ENCODE assay signal across 21 cellular contexts in genomic region chr11:84414936-84415335, GRCh38.
DNase-seq lines count a peak whose midpoint lies in the region; ATAC-seq, FAIRE-seq and TF ChIP-seq lines count a peak whose summit lies in the region.
"Had no signal": no experiment of that assay in that cellular context is flagged by ENCODE, and none has a peak within 500 bp of the region (broad histone marks: within the 10 kb centered on the region; RNA-seq: fewer than 3 reads in every experiment).

No MANE protein-coding gene starts in this region.

- POLR2A ChIA-PET in H1 (lab: Charles Lee; ENCODE audit: partially characterized antibody): no interaction called here

- no peaks in the 10 kb centered on the region for H3K23me2 ChIP-seq in H1 (ENCODE audit: low read depth, low read length)

- no peak overlapping the region for H3K27ac Mint-ChIP-seq in T-helper 17 cell
- H3K27ac Mint-ChIP-seq: CD4-positive, alpha-beta memory T cell had no signal

- no peak overlapping the region for H3K56ac ChIP-seq in H1 (replicated peaks; ENCODE audit: insufficient read length, low read depth, low read length)

- H3K9me3 ChIP-seq in H1 (ENCODE audit: insufficient read depth in 2 of 2, low read depth in 1 of 2, low read length in 1 of 2) (no peaks in the 10 kb centered on the region), T-helper 17 cell (ENCODE audit: control insufficient read depth, low read length, poor library complexity, severe bottlenecking) (no peaks in the 10 kb centered on the region)

- no peak overlapping the region for H2BK15ac ChIP-seq in H1 (ENCODE audit: low read length)

- no peak overlapping the region for H2BK12ac ChIP-seq in H1 (ENCODE audit: low read depth, low read length)

- TF ChIP-seq RAD21 in H1 (IDR thresholded peaks at IDR 0.05 in 1 of 2, conservative IDR thresholded peaks at IDR 0.05 in 1 of 2; ENCODE audit: low read depth in 2 of 2, low read length in 2 of 2): no peak

- H3K27me3 ChIP-seq in H1 (replicated peaks in 1 of 4; ENCODE audit: control insufficient read depth in 3 of 4, extremely low read depth in 1 of 4, insufficient read depth in 3 of 4, low read length in 3 of 4): peaks cover 0 to 1% (median 0%) of the 10 kb centered on the region in 4 experiments; a peak in 1 of 7 replicates

- H4K20me1 ChIP-seq in H1 (replicated peaks in 1 of 2; ENCODE audit: control insufficient read depth in 1 of 2, insufficient read depth in 2 of 2, low read length in 2 of 2): no peaks in the 10 kb centered on the region

- no peak for TF ChIP-seq CTCF in H1 (IDR thresholded peaks at IDR 0.05; ENCODE audit: control extremely low read depth in 1 of 3, insufficient read depth in 1 of 3, low read depth in 1 of 3, low read length in 3 of 3)

- H3K36me3 ChIP-seq in H1 (ENCODE audit: control insufficient read depth in 2 of 4, insufficient read depth in 4 of 4, low read length in 3 of 4): no peaks in the 10 kb centered on the region

- H3K36me3 Mint-ChIP-seq in T-helper 17 cell (ENCODE audit: low read depth): no peaks in the 10 kb centered on the region
- H3K36me3 Mint-ChIP-seq: CD4-positive, alpha-beta memory T cell had no signal

- no peak overlapping the region for H2AK5ac ChIP-seq in H1 (ENCODE audit: low read depth, low read length)

- no peak overlapping the region for H4K8ac ChIP-seq in H1 (ENCODE audit: extremely low read depth, insufficient read depth, low read length)

- 82% methylated on average over 1 of the region's 1 CpG; no CpG with 5 or more reads in 1 of the 2 experiments for WGBS in H1 (ENCODE audit: extremely low coverage in 1 of 2, insufficient coverage in 1 of 2, insufficient read length in 1 of 2, insufficient replicate concordance in 2 of 2, low coverage in 1 of 2, low lambda C conversion rate in 2 of 2, missing lambda C conversion rate in 1 of 2), 2 experiments

- TF ChIP-seq EP300 in H1 (IDR thresholded peaks at IDR 0.05; ENCODE audit: borderline replicate concordance in 1 of 2, low read depth in 2 of 2, low read length in 2 of 2): no peak

- DNase-seq in NOMO-1 treated with DMSO at 0.1 percent for 48 hours (lab: John Stamatoyannopoulos, UW; ENCODE audit: unreplicated experiment): peak; percentile 6
- DNase-seq in NOMO-1 (lab: John Stamatoyannopoulos, UW; ENCODE audit: unreplicated experiment in 2 of 2): no peak
- DNase-seq in NCI-H526 treated with DMSO at 0.1 percent for 48 hours (lab: John Stamatoyannopoulos, UW): peak; percentile 92
- DNase-seq in H1 (ENCODE audit: low read depth in 1 of 2, low spot score in 2 of 2): no peak
- DNase-seq in T-helper 17 cell: no peak
- DNase-seq in DMS153 treated with DMSO at 0.1 percent for 48 hours (lab: John Stamatoyannopoulos, UW; ENCODE audit: unreplicated experiment): no peak
- no peak for DNase-seq in NCI-H510A (lab: John Stamatoyannopoulos, UW)
- DNase-seq: ACHN; C1 segment of cervical spinal cord; Calu3; CD4-positive, alpha-beta memory T cell; COR-L47; DND-41; GOT3; H7; HCEC 1CT had no signal

- FAIRE-seq in H1 (lab: Jason Lieb, UNC): no peak
- FAIRE-seq: A204.1, G401.6, GM12892 had no signal

- no peak overlapping the region for H2AFZ ChIP-seq in H1 (ENCODE audit: low read length)

- H3K4ac ChIP-seq in H1 (replicated peaks; ENCODE audit: insufficient read length, low read depth, low read length): no peak overlapping the region

- H3K4me1 Mint-ChIP-seq in T-helper 17 cell: no peaks in the 10 kb centered on the region
- H3K4me1 Mint-ChIP-seq: CD4-positive, alpha-beta memory T cell had no signal

- no peaks in the 10 kb centered on the region for H3K79me2 ChIP-seq in H1 (ENCODE audit: control insufficient read depth in 1 of 2, insufficient read depth in 2 of 2, low read length in 2 of 2)

- no peak overlapping the region for H2BK120ac ChIP-seq in H1 (replicated peaks; ENCODE audit: low read depth, low read length)

- H2BK5ac ChIP-seq in H1 (ENCODE audit: low read depth, low read length): no peak overlapping the region

- no peak overlapping the region for H4K5ac ChIP-seq in H1 (ENCODE audit: insufficient read length, low read depth, low read length)

- CTCF ChIA-PET in H1 (lab: Charles Lee; ENCODE audit: partially characterized antibody): no interaction called here

- H2BK20ac ChIP-seq in H1 (ENCODE audit: low read length): no peak overlapping the region

- peaks cover 0 to 5% (median 2%) of the 10 kb centered on the region in 4 experiments; a peak in 3 of 7 replicates for H3K4me1 ChIP-seq in H1 (replicated peaks in 1 of 4; ENCODE audit: control insufficient read depth in 3 of 4, insufficient read depth in 4 of 4, low read length in 3 of 4)

- no peak overlapping the region for H4K91ac ChIP-seq in H1 (replicated peaks; ENCODE audit: insufficient read length, low read length)

- TF ChIP-seq POLR2A in H1 (IDR thresholded peaks at IDR 0.05; ENCODE audit: control extremely low read depth in 1 of 2, low read depth in 2 of 2, low read length in 2 of 2): no peak

- ATAC-seq in T-helper 17 cell (no peak), GM18870 (IDR thresholded peaks at IDR 0.05; ENCODE audit: unreplicated experiment) (no peak)

- H3K14ac ChIP-seq in H1 (ENCODE audit: insufficient read length): no peak overlapping the region

- H3K79me1 ChIP-seq in H1 (ENCODE audit: low read depth, low read length): no peaks in the 10 kb centered on the region

- H3K23ac ChIP-seq in H1 (ENCODE audit: insufficient read length): no peak overlapping the region

- no peak overlapping the region for H3K4me2 ChIP-seq in H1 (ENCODE audit: insufficient read depth in 1 of 2, low read depth in 2 of 2, low read length in 2 of 2)

- H3K4me3 Mint-ChIP-seq in T-helper 17 cell: no peak overlapping the region
- H3K4me3 Mint-ChIP-seq: CD4-positive, alpha-beta memory T cell had no signal

- H3K18ac ChIP-seq in H1 (ENCODE audit: extremely low read depth, low read length): no peak overlapping the region

- H3K9ac ChIP-seq in H1 (replicated peaks in 1 of 4; ENCODE audit: extremely low read depth in 1 of 4, low read depth in 3 of 4, low read length in 3 of 4): no peak overlapping the region

- H3K4me3 ChIP-seq in H1 (ENCODE audit: extremely low read depth in 1 of 4, insufficient read depth in 2 of 4, low read depth in 3 of 4, low read length in 4 of 4): no peak overlapping the region

- H3K27ac ChIP-seq in H1 (ENCODE audit: low read depth, low read length): no peak overlapping the region
- H3K27ac ChIP-seq: 22Rv1 had no signal

- no peaks in the 10 kb centered on the region for H3K27me3 Mint-ChIP-seq in T-helper 17 cell
- H3K27me3 Mint-ChIP-seq: CD4-positive, alpha-beta memory T cell had no signal

TF ChIP-seq in H1, 55 proteins besides CTCF, POLR2A, EP300 and RAD21:
- TF ChIP-seq CEBPB (IDR thresholded peaks at IDR 0.05; ENCODE audit: low read depth, low read length): peak; percentile 32; the same call in 1 of the 2 replicates
- TF ChIP-seq TCF12 (IDR thresholded peaks at IDR 0.05; ENCODE audit: low read depth, low read length): no peak

Comparison
In these comparisons a context has a peak if more than half of its experiments do, and no peak if none do; other contexts are left out.
1. DNase-seq: peak in NOMO-1 treated with DMSO at 0.1 percent for 48 hours (single experiment) and NCI-H526 treated with DMSO at 0.1 percent for 48 hours (single experiment); none in NOMO-1 (0 of 2), H1 (0 of 2), T-helper 17 cell (0 of 3), DMS153 treated with DMSO at 0.1 percent for 48 hours (single experiment) and NCI-H510A (single experiment).